Comparison of ENCODE assay signal across 4 cellular contexts in genomic region chr17:11627301-11627700, GRCh38. TPM values are rescaled to one million over a fixed set of nuclear protein-coding genes. Genes with fewer than 3 reads are reported as not detected.
"Had no signal": no experiment of that assay in that cellular context is flagged by ENCODE, and none has a peak within 500 bp of the region (broad histone marks: within the 10 kb centered on the region; RNA-seq: fewer than 3 reads in every experiment).

No MANE protein-coding gene starts in this region.

- H3K4me3 ChIP-seq: GM12878 had no signal

- ATAC-seq: GM12878 had no signal

- DNase-seq: GDM1, GF-D8 had no signal

RNA-seq across cellular contexts. Expression of gene DNAH9, which starts 29.0 kb away (rescaled TPM):
- total RNA-seq: G401 had no signal
